9 cellular contexts compared by ENCODE assay signal in genomic region chr21:45607021-45607921, GRCh38. TPM values are rescaled to one million over a fixed set of nuclear protein-coding genes. Genes with fewer than 3 reads are reported as not detected.
DNase-seq lines count a peak whose midpoint lies in the region; ATAC-seq and TF ChIP-seq lines count a peak whose summit lies in the region.
"Had no signal": no experiment of that assay in that cellular context is flagged by ENCODE, and none has a peak within 500 bp of the region (broad histone marks: within the 10 kb centered on the region; RNA-seq: fewer than 3 reads in every experiment).

No MANE protein-coding gene starts in this region.

- TF ChIP-seq CTCF in glutamatergic neuron (IDR thresholded peaks at IDR 0.05; ENCODE audit: partially characterized antibody, unreplicated experiment): no peak
- TF ChIP-seq CTCF in upper lobe of right lung (IDR thresholded peaks at IDR 0.05): no peak
- no peak for TF ChIP-seq CTCF in psoas muscle (IDR thresholded peaks at IDR 0.05)

- H3K27ac ChIP-seq in upper lobe of right lung (no peak overlapping the region), psoas muscle (no peak overlapping the region)

- H3K27me3 ChIP-seq in upper lobe of right lung (peaks cover 20% of the 10 kb centered on the region), psoas muscle (ENCODE audit: insufficient read depth in 3 of 3, low read length in 2 of 3) (peaks cover 0 to 37% (median 3%) of the 10 kb centered on the region in 3 donors)

- H3K4me3 Mint-ChIP-seq in glutamatergic neuron (ENCODE audit: unreplicated experiment): peak overlapping the region; percentile 30
- H3K4me3 Mint-ChIP-seq: naive B cell had no signal

- H3K4me1 ChIP-seq in upper lobe of right lung (no peaks in the 10 kb centered on the region), psoas muscle (no peaks in the 10 kb centered on the region)

- intact Hi-C loops in upper lobe of right lung (cut with DNase I): no loop called here
- intact Hi-C loops in psoas muscle (cut with DNase I): no loop called here

- H3K36me3 Mint-ChIP-seq in glutamatergic neuron (ENCODE audit: unreplicated experiment): peaks cover 19% of the 10 kb centered on the region

- no peak overlapping the region for H3K27ac Mint-ChIP-seq in glutamatergic neuron (ENCODE audit: unreplicated experiment)
- H3K27ac Mint-ChIP-seq: naive B cell had no signal

- peak; percentile 26 for DNase-seq in activated gamma-delta T cell treated with Interleukin-2 at 50 U/mL for 16 hours
- no peak for DNase-seq in activated gamma-delta T cell (lab: John Stamatoyannopoulos, UW)
- DNase-seq in activated T-cell treated with anti-CD3 and anti-CD28 coated beads for 4 hours: peak; percentile 40
- DNase-seq in glutamatergic neuron: no peak
- DNase-seq in upper lobe of right lung: peak; percentile 6
- DNase-seq in SW 1271 (lab: John Stamatoyannopoulos, UW): no peak
- DNase-seq in psoas muscle: no peak
- DNase-seq: naive B cell had no signal

- WGBS in psoas muscle, 3 donors: 49 to 55% (median 54%) methylated on average over 23 of the region's 23 CpGs

- H3K36me3 ChIP-seq in upper lobe of right lung (no peaks in the 10 kb centered on the region), psoas muscle (ENCODE audit: insufficient read depth in 1 of 2, low read depth in 1 of 2) (no peaks in the 10 kb centered on the region)

- H3K4me3 ChIP-seq in upper lobe of right lung: no peak overlapping the region
- H3K4me3 ChIP-seq in psoas muscle: no peak overlapping the region

- H3K27me3 Mint-ChIP-seq in glutamatergic neuron (ENCODE audit: unreplicated experiment): peaks cover 6% of the 10 kb centered on the region

- peaks cover 6% of the 10 kb centered on the region for H3K4me1 Mint-ChIP-seq in glutamatergic neuron (ENCODE audit: low read depth, unreplicated experiment)
- H3K4me1 Mint-ChIP-seq: naive B cell had no signal

- no peaks in the 10 kb centered on the region for H3K9me3 ChIP-seq in upper lobe of right lung
- H3K9me3 ChIP-seq in psoas muscle: peaks cover 15% of the 10 kb centered on the region

- H3K9me3 Mint-ChIP-seq in glutamatergic neuron (ENCODE audit: unreplicated experiment): peaks cover 4% of the 10 kb centered on the region

- ATAC-seq in upper lobe of right lung: no peak
- no peak for ATAC-seq in GM21390 (IDR thresholded peaks at IDR 0.05; ENCODE audit: unreplicated experiment)
- no peak for ATAC-seq in psoas muscle

RNA-seq across cellular contexts. Expression of gene PCBP3, which starts 36.3 kb away (rescaled TPM):
- 72.7 TPM for total RNA-seq in glutamatergic neuron (ENCODE audit: unreplicated experiment)
- 3.8 TPM for total RNA-seq in upper lobe of right lung
- under 1 TPM; 0.18 to 0.91 (median 0.48) TPM for total RNA-seq in psoas muscle
- polyA plus RNA-seq in psoas muscle: under 1 TPM in 2 of 3 donors, not detected in 1; 0.10 to 0.36 TPM

Comparison
In these comparisons a context has a peak if more than half of its experiments do, and no peak if none do; other contexts are left out.
1. DNase-seq: peak in activated gamma-delta T cell treated with Interleukin-2 at 50 U/mL for 16 hours (single experiment), activated T-cell treated with anti-CD3 and anti-CD28 coated beads for 4 hours (single experiment) and upper lobe of right lung (single experiment); none in activated gamma-delta T cell (single experiment), glutamatergic neuron (single experiment), SW 1271 (0 of 2) and psoas muscle (0 of 2).
2. RNA of gene PCBP3, which starts 36.3 kb away (total RNA-seq): 72.7 TPM in glutamatergic neuron (single experiment); 3.8 TPM in upper lobe of right lung (single experiment) and 0.18 to 0.91 TPM in psoas muscle; every median in the first group is over 10 times any median in the second.